4 cellular contexts compared by ENCODE assay signal in genomic region chr18:36191711-36192110, GRCh38.
"Had no signal": no experiment of that assay in that cellular context is flagged by ENCODE, and none has a peak within 500 bp of the region (broad histone marks: within the 10 kb centered on the region; RNA-seq: fewer than 3 reads in every experiment).

No MANE protein-coding gene starts in this region.

- H3K4me3 Mint-ChIP-seq: GM23338, H9, IgD-negative memory B cell had no signal

- H3K27ac Mint-ChIP-seq: GM23338, H9, IgD-negative memory B cell had no signal

- H2AFZ ChIP-seq: GM23338 had no signal

- H3K9me3 Mint-ChIP-seq: GM23338, H9, IgD-negative memory B cell had no signal

- H3K4me2 ChIP-seq: GM23338 had no signal

- H3K4me3 ChIP-seq: GM23338 had no signal

- DNase-seq: H9, KG1 had no signal
